Comparison of ENCODE assay signal across 10 cellular contexts in genomic region chr5:84383296-84383815, GRCh38. TPM values are rescaled to one million over a fixed set of nuclear protein-coding genes. Genes with fewer than 3 reads are reported as not detected.
DNase-seq lines count a peak whose midpoint lies in the region; ATAC-seq and TF ChIP-seq lines count a peak whose summit lies in the region.
"Had no signal": no experiment of that assay in that cellular context is flagged by ENCODE, and none has a peak within 500 bp of the region (broad histone marks: within the 10 kb centered on the region; RNA-seq: fewer than 3 reads in every experiment).

No MANE protein-coding gene starts in this region.

- intact Hi-C loops in left cardiac atrium (cut with DNase I) (no loop called here), Right ventricle myocardium superior (cut with DNase I) (no loop called here), esophagus squamous epithelium (cut with DNase I) (no loop called here), aorta (cut with DNase I) (loop anchor here (5.0 kb wide), 4 partner anchors 91 to 661 kb away; partner anchors contain the start of gene HAPLN1 (in 1 of the 2))

- DNase-seq in left cardiac atrium (peak; percentile 16), Right ventricle myocardium superior (no peak), esophagus squamous epithelium (lab: John Stamatoyannopoulos, UW) (no peak), aorta (peak in 1 of 2 donors; percentile 41), NCI-H2227 (lab: John Stamatoyannopoulos, UW; ENCODE audit: unreplicated experiment) (no peak), NCI-H526 (lab: John Stamatoyannopoulos, UW) (no peak)
- DNase-seq: T-helper 17 cell had no signal

- TF ChIP-seq CTCF in esophagus squamous epithelium (IDR thresholded peaks at IDR 0.05) = no peak

- H3K27ac ChIP-seq in esophagus squamous epithelium (peak overlapping the region; percentile 78 to 87 (median 82)), aorta (ENCODE audit: low read depth in 1 of 2, low read length in 2 of 2) (peak overlapping the region; percentile 72 to 89)
- H3K27ac ChIP-seq: BLaER1 treated with 17β-estradiol and CSF1 and Interleukin-3, amounts not matched to agents 10 nM and 100 nM had no signal

- ATAC-seq in left cardiac atrium (peak in 1 of 2 donors; percentile 13), Right ventricle myocardium superior (ENCODE audit: poor library complexity) (no peak), aorta (ENCODE audit: low FRiP score) (peak; percentile 5), GM19452 (IDR thresholded peaks at IDR 0.05; ENCODE audit: unreplicated experiment) (no peak)
- ATAC-seq: T-helper 17 cell had no signal

- TF ChIP-seq POLR2A in esophagus squamous epithelium (IDR thresholded peaks at IDR 0.05) = no peak

- WGBS in esophagus squamous epithelium, 2 donors = 2% methylated on average over 13 to 24 of the region's 26 CpGs
- 2% methylated on average over 26 of the region's 26 CpGs for WGBS in aorta, 2 donors

- peak overlapping the region; percentile 100 for H2AFZ ChIP-seq in neuron (ENCODE audit: low read depth, low read length)

- H3K4me3 ChIP-seq in esophagus squamous epithelium (peak overlapping the region; percentile 63 to 77 (median 70)), neuron (ENCODE audit: low read length) (peak overlapping the region; percentile 58), aorta (ENCODE audit: low read length in 2 of 2) (peak overlapping the region; percentile 67 to 93)
- H3K4me3 ChIP-seq: BLaER1 treated with 17β-estradiol and CSF1 and Interleukin-3, amounts not matched to agents 10 nM and 100 nM had no signal

- H3K27me3 ChIP-seq in esophagus squamous epithelium = peaks cover 0 to 29% (median 0%) of the 10 kb centered on the region in 4 donors
- H3K27me3 ChIP-seq in neuron (ENCODE audit: insufficient read depth, low read length) = peaks cover 48% of the 10 kb centered on the region
- no peaks in the 10 kb centered on the region for H3K27me3 ChIP-seq in aorta (ENCODE audit: control insufficient read depth in 1 of 2, insufficient read depth in 2 of 2, low read length in 1 of 2)
- H3K27me3 ChIP-seq: BLaER1 treated with 17β-estradiol and CSF1 and Interleukin-3, amounts not matched to agents 10 nM and 100 nM had no signal

- H3K4me1 ChIP-seq in esophagus squamous epithelium = peaks cover 0 to 45% (median 16%) of the 10 kb centered on the region in 3 donors
- peaks cover 23% of the 10 kb centered on the region for H3K4me1 ChIP-seq in neuron (ENCODE audit: insufficient read depth, low read length)
- peaks cover 0 to under 1% of the 10 kb centered on the region in 2 donors for H3K4me1 ChIP-seq in aorta (ENCODE audit: control insufficient read depth in 1 of 2, insufficient read depth in 2 of 2, low read length in 2 of 2)
- H3K4me1 ChIP-seq: BLaER1 treated with 17β-estradiol and CSF1 and Interleukin-3, amounts not matched to agents 10 nM and 100 nM had no signal

- H3K9me3 ChIP-seq in esophagus squamous epithelium (no peaks in the 10 kb centered on the region), neuron (ENCODE audit: low read length) (no peaks in the 10 kb centered on the region), aorta (ENCODE audit: control insufficient read depth, low read length) (no peaks in the 10 kb centered on the region)

- H3K36me3 ChIP-seq in esophagus squamous epithelium (no peaks in the 10 kb centered on the region), neuron (ENCODE audit: insufficient read depth, low read length) (no peaks in the 10 kb centered on the region), aorta (ENCODE audit: control insufficient read depth in 1 of 2, insufficient read depth in 2 of 2, low read length in 1 of 2) (no peaks in the 10 kb centered on the region)
- H3K36me3 ChIP-seq: BLaER1 treated with 17β-estradiol and CSF1 and Interleukin-3, amounts not matched to agents 10 nM and 100 nM had no signal

RNA-seq across cellular contexts. Expression of gene EDIL3, which starts 1.3 kb away (rescaled TPM):
- total RNA-seq in left cardiac atrium = 1 to 10 TPM; 3.1 to 7.5 TPM
- 1.7 TPM for total RNA-seq in Right ventricle myocardium superior
- total RNA-seq in esophagus squamous epithelium = 10 to 100 TPM in 2 of 4 donors, 1 to 10 TPM in 2; 2.8 to 20.6 (median 10.2) TPM
- 100 to 1,000 TPM; 154 to 205 TPM for total RNA-seq in aorta
- 10 to 100 TPM; 50.0 to 89.7 TPM for polyA plus RNA-seq in aorta
- total RNA-seq: T-helper 17 cell had no signal

Comparison
In these comparisons a context has a peak if more than half of its experiments do, and no peak if none do; other contexts are left out.
1. RNA of gene EDIL3, which starts 1.3 kb away (total RNA-seq): 154 to 205 TPM in aorta; 2.8 to 20.6 TPM in esophagus squamous epithelium, 3.1 to 7.5 TPM in left cardiac atrium and 1.7 TPM in Right ventricle myocardium superior (single experiment); every median in the first group is over 4 times any median in the second.
2. intact Hi-C loops: an anchor here in aorta (5.0 kb wide); none called in left cardiac atrium, Right ventricle myocardium superior and esophagus squamous epithelium.
3. Peak in every context shown above with its lines, with median percentiles within 50 percentile points of each other: H3K4me3 ChIP-seq.